19 cellular contexts compared by ENCODE assay signal in genomic region chr2:241914542-241914941, GRCh38. TPM values are rescaled to one million over a fixed set of nuclear protein-coding genes. Genes with fewer than 3 reads are reported as not detected.
DNase-seq lines count a peak whose midpoint lies in the region; ATAC-seq, FAIRE-seq and TF ChIP-seq lines count a peak whose summit lies in the region.
"Had no signal": no experiment of that assay in that cellular context is flagged by ENCODE, and none has a peak within 500 bp of the region (broad histone marks: within the 10 kb centered on the region; RNA-seq: fewer than 3 reads in every experiment).

No MANE protein-coding gene starts in this region.

- TF ChIP-seq EP300 in HepG2 (IDR thresholded peaks at IDR 0.05; ENCODE audit: low read depth in 2 of 2, low read length in 2 of 2), result no peak
- no peak for TF ChIP-seq EP300 in HepG2 (CRISPR knock-in tag; IDR thresholded peaks at IDR 0.05; ENCODE audit: borderline replicate concordance)

- H3K9ac ChIP-seq in HepG2 (ENCODE audit: insufficient read depth, low read depth, low read length), result no peak overlapping the region

- DNase-seq in right lobe of liver (peak in 2 of 3 donors; percentile 40 to 44), HepG2 (ENCODE audit: low spot score) (no peak), left lobe of liver (ENCODE audit: low spot score) (peak; percentile 43), spleen (peak; percentile 47), HUDEP-2 (lab: John Stamatoyannopoulos, UW; ENCODE audit: unreplicated experiment in 76 of 76) (no peak), GM13976 (ENCODE audit: low spot score) (no peak)
- DNase-seq: BE2C, COR-L47, DND-41, GDM1, GOT3 had no signal

- in situ Hi-C loops in HepG2 (cut with HindIII; ENCODE audit: extremely low pct_ligation_motif_present, low pct_unique_long_range_greater_than_20kb) (no loop called here), GM13976 (cut with MboI; ENCODE audit: low sequenced_read_pairs, unreplicated experiment) (no loop called here)

- ATAC-seq in right lobe of liver (peak in 1 of 4 donors; percentile 37), HepG2 (no peak), left lobe of liver (no peak)
- ATAC-seq: A549; CD8-positive, alpha-beta T cell had no signal

- TF ChIP-seq POLR2A in right lobe of liver (IDR thresholded peaks at IDR 0.05) (no peak), HepG2 (IDR thresholded peaks at IDR 0.05; ENCODE audit: insufficient read depth in 1 of 2, low read depth in 2 of 2, low read length in 2 of 2) (no peak), spleen (IDR thresholded peaks at IDR 0.05) (no peak)

- no peaks in the 10 kb centered on the region for H3K79me2 ChIP-seq in HepG2 (ENCODE audit: insufficient read depth, low read length)

- H2AFZ ChIP-seq in HepG2 (ENCODE audit: low read length), result no peak overlapping the region

- H4K20me1 ChIP-seq in HepG2 (ENCODE audit: insufficient read depth, low read length), result no peaks in the 10 kb centered on the region

- H3K9me3 ChIP-seq in right lobe of liver (no peaks in the 10 kb centered on the region), HepG2 (ENCODE audit: low read length) (no peaks in the 10 kb centered on the region), spleen (peaks cover 0 to 20% (median 15%) of the 10 kb centered on the region in 8 donors)
- H3K9me3 ChIP-seq: BE2C, HAP-1 had no signal

- H3K36me3 ChIP-seq in right lobe of liver (no peaks in the 10 kb centered on the region), HepG2 (replicated peaks in 1 of 2; ENCODE audit: control insufficient read depth in 1 of 2, insufficient read depth in 2 of 2, low read length in 2 of 2) (no peaks in the 10 kb centered on the region), spleen (peaks cover 0 to 24% (median 2%) of the 10 kb centered on the region in 6 donors)
- H3K36me3 ChIP-seq: BE2C, HAP-1 had no signal

- no TSS peak for BruUV-seq in HepG2 (replicated peaks; lab: Mats Ljungman, UMichigan)

- POLR2A ChIA-PET in HepG2 (lab: Yijun Ruan, JAX), result no interaction called here

- H3K4me3 ChIP-seq in right lobe of liver (no peak overlapping the region), HepG2 (replicated peaks in 1 of 3; ENCODE audit: insufficient read depth in 1 of 3, low read depth in 2 of 3, low read length in 3 of 3) (no peak overlapping the region), spleen (no peak overlapping the region)
- H3K4me3 ChIP-seq: A549, HAP-1 had no signal

- FAIRE-seq in HepG2 (lab: Jason Lieb, UNC), result no peak
- FAIRE-seq: A549, GM12892, GM19239 had no signal

- TF ChIP-seq CTCF in right lobe of liver (IDR thresholded peaks at IDR 0.05) (no peak), HepG2 (CRISPR knock-in tag; IDR thresholded peaks at IDR 0.05) (no peak), spleen (IDR thresholded peaks at IDR 0.05 in 8 of 11, conservative IDR thresholded peaks at IDR 0.05 in 3 of 11) (no peak), GM13976 (IDR thresholded peaks at IDR 0.05; ENCODE audit: borderline replicate concordance, control extremely low read depth, extremely low read depth, insufficient read depth, missing control alignments) (no peak)

- intact Hi-C loops in right lobe of liver (cut with DNase I), result no loop called here
- intact Hi-C loops in HepG2 (cut with micrococcal nuclease; ENCODE audit: unreplicated experiment), result no loop called here
- intact Hi-C loops in spleen (cut with DNase I; ENCODE audit: low total_unique reads), result no loop called here

- H3K4me1 ChIP-seq in right lobe of liver (peaks cover 0 to 5% (median 0%) of the 10 kb centered on the region in 4 donors), HepG2 (ENCODE audit: insufficient read depth, low read length) (peaks cover 11% of the 10 kb centered on the region), spleen (no peaks in the 10 kb centered on the region)
- H3K4me1 ChIP-seq: A549, BE2C, HAP-1 had no signal

- H3K27ac ChIP-seq in right lobe of liver, result no peak overlapping the region
- H3K27ac ChIP-seq in HepG2 (ENCODE audit: extremely low read length, insufficient read depth, low read length), result no peak overlapping the region
- no peak overlapping the region for H3K27ac ChIP-seq in spleen
- H3K27ac ChIP-seq: A549, C4-2B had no signal

- no CpG with 5 or more reads among the region's 13 CpGs for WGBS in right lobe of liver (ENCODE audit: insufficient coverage, low coverage, low lambda C conversion rate, missing lambda C conversion rate)
- WGBS in HepG2 (ENCODE audit: low lambda C conversion rate), result 37% methylated on average over 12 of the region's 13 CpGs
- WGBS in spleen, 5 donors, result 93 to 97% (median 96%) methylated on average over 10 to 13 of the region's 13 CpGs

- H3K4me2 ChIP-seq in HepG2 (ENCODE audit: low read depth, low read length), result no peak overlapping the region
- H3K4me2 ChIP-seq: A549 had no signal

- no peak for TF ChIP-seq RAD21 in HepG2 (CRISPR knock-in tag; IDR thresholded peaks at IDR 0.05)

- H3K27me3 ChIP-seq in right lobe of liver (no peaks in the 10 kb centered on the region), HepG2 (ENCODE audit: control insufficient read depth in 1 of 2, insufficient read depth in 2 of 2, low read length in 2 of 2) (peaks cover 3 to 48% of the 10 kb centered on the region in 2 experiments), spleen (replicated peaks in 1 of 7) (no peaks in the 10 kb centered on the region)
- H3K27me3 ChIP-seq: BE2C had no signal

- CTCF ChIA-PET in HepG2 (lab: Yijun Ruan, JAX; ENCODE audit: low intra/inter-chr PET ratio, low total read pairs), result no interaction called here

TF ChIP-seq in HepG2, 621 proteins besides CTCF, POLR2A, EP300 and RAD21 (continues in another document):
- no peak for TF ChIP-seq ZNF775 (CRISPR knock-in tag; IDR thresholded peaks at IDR 0.05; ENCODE audit: borderline replicate concordance)

RNA-seq across cellular contexts. Expression of gene RTP5, which starts 45.0 kb away (rescaled TPM):
- total RNA-seq in right lobe of liver (not detected), HepG2 (2016; rRNA removed; fragmentation: Illumina TruSeq; extraction: Trizol) (not detected in 2 replicates), left lobe of liver (not detected), spleen (1 to 10 TPM in 4 of 7 donors, under 1 TPM in 3; 0.34 to 2.2 (median 1.0) TPM)
- not detected in 2 replicates for total RNA-seq in HepG2 (2016; cell fraction: cytosol; rRNA removed; fragmentation: Illumina TruSeq; extraction: Trizol; ENCODE audit: low read depth)
- not detected in 2 replicates for total RNA-seq in HepG2 (2016; cell fraction: insoluble cytoplasmic fraction; rRNA removed; fragmentation: Illumina TruSeq; extraction: Trizol)
- not detected in 2 replicates for total RNA-seq in HepG2 (2016; cell fraction: membrane; rRNA removed; fragmentation: Illumina TruSeq; extraction: Trizol)
- not detected in 2 replicates for total RNA-seq in HepG2 (2016; cell fraction: nucleus; rRNA removed; fragmentation: Illumina TruSeq; extraction: Trizol)
- polyA plus RNA-seq in HepG2 (2011; rRNA removed) (not detected in 2 replicates), spleen (under 1 TPM; 0.39 to 0.93 (median 0.49) TPM)
- not detected in 2 replicates for polyA plus RNA-seq in HepG2 (2011; cell fraction: cytosol; rRNA removed)
- polyA plus RNA-seq in HepG2 (2011; cell fraction: nucleus; rRNA removed), result not detected in 2 replicates
- not detected in 2 replicates for polyA plus RNA-seq in HepG2 (2012)
- not detected in 2 replicates for polyA plus RNA-seq in HepG2 (2016; cell fraction: cytosol; fragmentation: Illumina TruSeq; extraction: Trizol; ENCODE audit: low read depth)
- not detected in 2 replicates for polyA plus RNA-seq in HepG2 (2016; cell fraction: insoluble cytoplasmic fraction; fragmentation: Illumina TruSeq; extraction: Trizol; ENCODE audit: low read depth)
- not detected in 2 replicates for polyA plus RNA-seq in HepG2 (2016; cell fraction: membrane; fragmentation: Illumina TruSeq; extraction: Trizol; ENCODE audit: low read depth)
- polyA plus RNA-seq in HepG2 (2016; cell fraction: nucleus; fragmentation: Illumina TruSeq; extraction: Trizol; ENCODE audit: insufficient read depth, low read depth), result not detected in 2 replicates
- polyA minus RNA-seq in HepG2 (2011; rRNA and poly(A)+ RNA removed; ENCODE audit: low replicate concordance), result not detected in 2 replicates
- polyA minus RNA-seq in HepG2 (2011; cell fraction: cytosol; rRNA and poly(A)+ RNA removed), result not detected in 2 replicates
- not detected in 2 replicates for polyA minus RNA-seq in HepG2 (2011; cell fraction: nucleus; rRNA and poly(A)+ RNA removed)
- total RNA-seq: HT1080 had no signal
- polyA plus RNA-seq: A549, AG04450 had no signal

RNA-seq across cellular contexts. Expression of gene PDCD1, which starts 55.8 kb away (rescaled TPM):
- total RNA-seq in right lobe of liver (under 1 TPM in 3 of 6 experiments, not detected in 3; 0.19 to 0.61 (median 0.20) TPM), HepG2 (2016; rRNA removed; fragmentation: Illumina TruSeq; extraction: Trizol) (not detected in 2 replicates), left lobe of liver (0.18 TPM), spleen (1 to 10 TPM; 3.1 to 7.9 (median 5.4) TPM)
- total RNA-seq in HepG2 (2016; cell fraction: cytosol; rRNA removed; fragmentation: Illumina TruSeq; extraction: Trizol; ENCODE audit: low read depth), result not detected in 2 replicates
- total RNA-seq in HepG2 (2016; cell fraction: insoluble cytoplasmic fraction; rRNA removed; fragmentation: Illumina TruSeq; extraction: Trizol), result 0.11 TPM in 1 of 2 replicates, not detected in the other
- 0.09 TPM in 1 of 2 replicates, not detected in the other for total RNA-seq in HepG2 (2016; cell fraction: membrane; rRNA removed; fragmentation: Illumina TruSeq; extraction: Trizol)
- total RNA-seq in HepG2 (2016; cell fraction: nucleus; rRNA removed; fragmentation: Illumina TruSeq; extraction: Trizol), result 0.59 TPM in 1 of 2 replicates, not detected in the other
- polyA plus RNA-seq in HepG2 (2011; rRNA removed) (0.04 and 0.31 TPM in 2 replicates), spleen (1 to 10 TPM; 2.7 to 7.3 (median 5.2) TPM)
- polyA plus RNA-seq in HepG2 (2011; cell fraction: cytosol; rRNA removed), result 0.15 and 0.24 TPM in 2 replicates
- polyA plus RNA-seq in HepG2 (2011; cell fraction: nucleus; rRNA removed), result 0.18 and 0.19 TPM in 2 replicates
- polyA plus RNA-seq in HepG2 (2012), result not detected in 2 replicates
- 0.41 TPM in 1 of 2 replicates, not detected in the other for polyA plus RNA-seq in HepG2 (2016; cell fraction: cytosol; fragmentation: Illumina TruSeq; extraction: Trizol; ENCODE audit: low read depth)
- not detected in 2 replicates for polyA plus RNA-seq in HepG2 (2016; cell fraction: insoluble cytoplasmic fraction; fragmentation: Illumina TruSeq; extraction: Trizol; ENCODE audit: low read depth)
- polyA plus RNA-seq in HepG2 (2016; cell fraction: membrane; fragmentation: Illumina TruSeq; extraction: Trizol; ENCODE audit: low read depth), result not detected in 2 replicates
- polyA plus RNA-seq in HepG2 (2016; cell fraction: nucleus; fragmentation: Illumina TruSeq; extraction: Trizol; ENCODE audit: insufficient read depth, low read depth), result not detected in 2 replicates
- polyA minus RNA-seq in HepG2 (2011; rRNA and poly(A)+ RNA removed; ENCODE audit: low replicate concordance), result 0.70 TPM in 1 of 2 replicates, not detected in the other
- polyA minus RNA-seq in HepG2 (2011; cell fraction: cytosol; rRNA and poly(A)+ RNA removed), result not detected in 2 replicates
- polyA minus RNA-seq in HepG2 (2011; cell fraction: nucleus; rRNA and poly(A)+ RNA removed), result not detected in 2 replicates
- total RNA-seq: HT1080 had no signal
- polyA plus RNA-seq: A549, AG04450 had no signal

Comparison
In these comparisons a context has a peak if more than half of its experiments do, and no peak if none do; other contexts are left out.
1. DNase-seq: peak in right lobe of liver (2 of 3), left lobe of liver (single experiment) and spleen (single experiment); none in HepG2 (single experiment), HUDEP-2 (0 of 76) and GM13976 (single experiment).